10 cellular contexts compared by ENCODE assay signal in genomic region chr17:81814748-81815645, GRCh38. TPM values are rescaled to one million over a fixed set of nuclear protein-coding genes. Genes with fewer than 3 reads are reported as not detected.
A peak's percentile ranks its signal among the peaks of the same experiment; 100 is the strongest.
DNase-seq lines count a peak whose midpoint lies in the region; ATAC-seq and TF ChIP-seq lines count a peak whose summit lies in the region.
"Had no signal": no experiment of that assay in that cellular context is flagged by ENCODE, and none has a peak within 500 bp of the region (broad histone marks: within the 10 kb centered on the region; RNA-seq: fewer than 3 reads in every experiment).

No MANE protein-coding gene starts in this region.

- H3K4me3 Mint-ChIP-seq in WTC11: no peak overlapping the region

- CTCF ChIA-PET in WTC11 (lab: Charles Lee): interaction anchor here (0.7 to 1.5 kb wide), 3 partner anchors 10 to 810 kb away, joined by 3 to 6 read pairs (median 3); no protein-coding TSS in a partner anchor

- POLR2A ChIA-PET in WTC11 (lab: Charles Lee): no interaction called here

- intact Hi-C loops in vagina (cut with DNase I): no loop called here
- intact Hi-C loops in tibial artery (cut with DNase I; ENCODE audit: low total_unique reads): no loop called here

- no peaks in the 10 kb centered on the region for H3K36me3 ChIP-seq in vagina
- no peaks in the 10 kb centered on the region for H3K36me3 ChIP-seq in tibial artery
- H3K36me3 ChIP-seq: gastrocnemius medialis had no signal

- no peaks in the 10 kb centered on the region for H3K36me3 Mint-ChIP-seq in WTC11

- no peak for ATAC-seq in WTC11
- ATAC-seq: gastrocnemius medialis had no signal

- no peaks in the 10 kb centered on the region for H3K4me1 Mint-ChIP-seq in WTC11

- H3K9me3 ChIP-seq in vagina (no peaks in the 10 kb centered on the region), tibial artery (no peaks in the 10 kb centered on the region)
- H3K9me3 ChIP-seq: gastrocnemius medialis had no signal

- no peaks in the 10 kb centered on the region for H3K9me3 Mint-ChIP-seq in WTC11

- no peaks in the 10 kb centered on the region for H3K27me3 Mint-ChIP-seq in WTC11 (ENCODE audit: low read depth)

- H3K4me3 ChIP-seq in vagina (no peak overlapping the region), tibial artery (no peak overlapping the region)
- H3K4me3 ChIP-seq: gastrocnemius medialis had no signal

- DNase-seq in NCI-H1417 (lab: John Stamatoyannopoulos, UW) (peak in 2 of 3 experiments; percentile 86 to 93), WTC11 (ENCODE audit: low spot score) (no peak), retina (peak; percentile 58), vagina (ENCODE audit: extremely low spot score in 2 of 2) (no peak), tibial artery (no peak)
- DNase-seq: activated CD4-positive, alpha-beta T cell treated with anti-CD3 and anti-CD28 coated beads, Interleukin-2, amount 50 U/mL, for 48 hours; dermis blood vessel endothelial cell; gastrocnemius medialis; mesendoderm had no signal

- no peak overlapping the region for H3K27ac Mint-ChIP-seq in WTC11

- H3K27ac ChIP-seq in vagina (no peak overlapping the region), tibial artery (no peak overlapping the region)
- H3K27ac ChIP-seq: gastrocnemius medialis had no signal

- no peak for TF ChIP-seq POLR2A in vagina (IDR thresholded peaks at IDR 0.05)

- H3K27me3 ChIP-seq in vagina (no peaks in the 10 kb centered on the region), tibial artery (peaks cover 0 to 59% of the 10 kb centered on the region in 2 donors)

- no peaks in the 10 kb centered on the region for H3K4me1 ChIP-seq in vagina
- H3K4me1 ChIP-seq in tibial artery: no peaks in the 10 kb centered on the region
- H3K4me1 ChIP-seq: gastrocnemius medialis had no signal

- TF ChIP-seq CTCF in WTC11 (IDR thresholded peaks at IDR 0.05): no peak
- TF ChIP-seq CTCF in vagina (IDR thresholded peaks at IDR 0.05): no peak
- TF ChIP-seq CTCF in tibial artery (IDR thresholded peaks at IDR 0.05): no peak

TF ChIP-seq in WTC11, 78 proteins besides CTCF, POLR2A, EP300 and RAD21:
- TF ChIP-seq ARID4B (CRISPR knock-in tag; IDR thresholded peaks at IDR 0.05; ENCODE audit: borderline replicate concordance) (no peak), ZNF423 (CRISPR knock-in tag; IDR thresholded peaks at IDR 0.05) (peak; percentile 32; the same call in 1 of the 2 replicates), GABPB1 (CRISPR knock-in tag; IDR thresholded peaks at IDR 0.05) (peak; percentile 70), TEAD4 (CRISPR knock-in tag; IDR thresholded peaks at IDR 0.05) (no peak), SMAD3 (CRISPR knock-in tag; IDR thresholded peaks at IDR 0.05; ENCODE audit: borderline replicate concordance) (no peak), ZNF263 (CRISPR knock-in tag; IDR thresholded peaks at IDR 0.05; ENCODE audit: low read depth) (no peak), KAT7 (CRISPR knock-in tag; IDR thresholded peaks at IDR 0.05; ENCODE audit: borderline replicate concordance) (no peak)
- TF ChIP-seq, protein P1, sequence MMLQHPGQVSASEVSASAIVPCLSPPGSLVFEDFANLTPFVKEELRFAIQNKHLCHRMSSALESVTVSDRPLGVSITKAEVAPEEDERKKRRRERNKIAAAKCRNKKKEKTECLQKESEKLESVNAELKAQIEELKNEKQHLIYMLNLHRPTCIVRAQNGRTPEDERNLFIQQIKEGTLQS (CRISPR knock-in tag; conservative IDR thresholded peaks at IDR 0.05): no peak
- TF ChIP-seq, protein P2, sequence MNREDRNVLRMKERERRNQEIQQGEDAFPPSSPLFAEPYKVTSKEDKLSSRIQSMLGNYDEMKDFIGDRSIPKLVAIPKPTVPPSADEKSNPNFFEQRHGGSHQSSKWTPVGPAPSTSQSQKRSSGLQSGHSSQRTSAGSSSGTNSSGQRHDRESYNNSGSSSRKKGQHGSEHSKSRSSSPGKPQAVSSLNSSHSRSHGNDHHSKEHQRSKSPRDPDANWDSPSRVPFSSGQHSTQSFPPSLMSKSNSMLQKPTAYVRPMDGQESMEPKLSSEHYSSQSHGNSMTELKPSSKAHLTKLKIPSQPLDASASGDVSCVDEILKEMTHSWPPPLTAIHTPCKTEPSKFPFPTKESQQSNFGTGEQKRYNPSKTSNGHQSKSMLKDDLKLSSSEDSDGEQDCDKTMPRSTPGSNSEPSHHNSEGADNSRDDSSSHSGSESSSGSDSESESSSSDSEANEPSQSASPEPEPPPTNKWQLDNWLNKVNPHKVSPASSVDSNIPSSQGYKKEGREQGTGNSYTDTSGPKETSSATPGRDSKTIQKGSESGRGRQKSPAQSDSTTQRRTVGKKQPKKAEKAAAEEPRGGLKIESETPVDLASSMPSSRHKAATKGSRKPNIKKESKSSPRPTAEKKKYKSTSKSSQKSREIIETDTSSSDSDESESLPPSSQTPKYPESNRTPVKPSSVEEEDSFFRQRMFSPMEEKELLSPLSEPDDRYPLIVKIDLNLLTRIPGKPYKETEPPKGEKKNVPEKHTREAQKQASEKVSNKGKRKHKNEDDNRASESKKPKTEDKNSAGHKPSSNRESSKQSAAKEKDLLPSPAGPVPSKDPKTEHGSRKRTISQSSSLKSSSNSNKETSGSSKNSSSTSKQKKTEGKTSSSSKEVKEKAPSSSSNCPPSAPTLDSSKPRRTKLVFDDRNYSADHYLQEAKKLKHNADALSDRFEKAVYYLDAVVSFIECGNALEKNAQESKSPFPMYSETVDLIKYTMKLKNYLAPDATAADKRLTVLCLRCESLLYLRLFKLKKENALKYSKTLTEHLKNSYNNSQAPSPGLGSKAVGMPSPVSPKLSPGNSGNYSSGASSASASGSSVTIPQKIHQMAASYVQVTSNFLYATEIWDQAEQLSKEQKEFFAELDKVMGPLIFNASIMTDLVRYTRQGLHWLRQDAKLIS (CRISPR knock-in tag; IDR thresholded peaks at IDR 0.05; ENCODE audit: borderline replicate concordance): no peak
TF ChIP-seq in WTC11: peak in this region for 2.

RNA-seq across cellular contexts. Expression of gene GCGR, which starts 11.0 kb away (rescaled TPM):
- total RNA-seq in WTC11 (2021) (0.85 to 1.4 TPM (median 1.4 TPM) in 3 replicates), vagina (not detected)

RNA-seq across cellular contexts. Expression of gene MCRIP1, which starts 18.1 kb away (rescaled TPM):
- total RNA-seq in WTC11 (2021) (126 to 144 TPM (median 131 TPM) in 3 replicates), vagina (64.1 TPM)

RNA-seq across cellular contexts. Expression of gene PPP1R27, which starts 19.9 kb away (rescaled TPM):
- total RNA-seq in WTC11 (2021) (not detected in 3 replicates), vagina (not detected)
- total RNA-seq: dermis blood vessel endothelial cell, NCI-H460 had no signal

RNA-seq across cellular contexts. Expression of gene P4HB, which starts 45.3 kb away (rescaled TPM):
- total RNA-seq in WTC11 (2021) (343 to 380 TPM (median 360 TPM) in 3 replicates), vagina (463 TPM)

RNA-seq across cellular contexts. Expression of gene ARHGDIA, which starts 56.1 kb away (rescaled TPM):
- total RNA-seq in WTC11 (2021) (200 to 247 TPM (median 203 TPM) in 3 replicates), vagina (120 TPM)

Comparison
In these comparisons a context has a peak if more than half of its experiments do, and no peak if none do; other contexts are left out.
1. DNase-seq: peak in NCI-H1417 (2 of 3) and retina (single experiment); none in WTC11 (single experiment), vagina (0 of 2) and tibial artery (0 of 2).